Comparison of ENCODE assay signal across 23 cellular contexts in genomic region chr2:165539985-165540384, GRCh38.
A peak's percentile ranks its signal among the peaks of the same experiment; 100 is the strongest.
DNase-seq lines count a peak whose midpoint lies in the region; TF ChIP-seq lines count a peak whose summit lies in the region.
"Had no signal": no experiment of that assay in that cellular context is flagged by ENCODE, and none has a peak within 500 bp of the region (broad histone marks: within the 10 kb centered on the region; RNA-seq: fewer than 3 reads in every experiment).

No MANE protein-coding gene starts in this region.

- H3K4me3 ChIP-seq in PC-9, result no peak overlapping the region
- H3K4me3 ChIP-seq: lower lobe of right lung, transverse colon had no signal

- H3K27ac ChIP-seq in PC-9, result no peak overlapping the region
- H3K27ac ChIP-seq: lower lobe of right lung, RWPE1, transverse colon had no signal

- intact Hi-C loops in PC-9 (cut with micrococcal nuclease; ENCODE audit: unreplicated experiment) (no loop called here), CD14-positive monocyte (cut with micrococcal nuclease) (no loop called here)

- no peaks in the 10 kb centered on the region for H3K36me3 Mint-ChIP-seq in CD14-positive monocyte
- H3K36me3 Mint-ChIP-seq: CD4-positive, CD25-positive, alpha-beta regulatory T cell; IgD-negative memory B cell; natural killer cell had no signal

- no peak overlapping the region for H3K4me2 ChIP-seq in PC-9

- peaks cover 0 to 1% (median 0%) of the 10 kb centered on the region in 7 donors for H3K9me3 Mint-ChIP-seq in CD14-positive monocyte
- H3K9me3 Mint-ChIP-seq: H9, IgD-negative memory B cell, natural killer cell had no signal

- no peaks in the 10 kb centered on the region for H3K79me2 ChIP-seq in PC-9 (ENCODE audit: low read depth)

- no peaks in the 10 kb centered on the region for H3F3A ChIP-seq in PC-9 (ENCODE audit: insufficient read depth, low read depth)

- CTCF ChIA-PET in PC-9 (lab: Charles Lee), result no interaction called here

- BruUV-seq in PC-9 (replicated peaks; lab: Mats Ljungman, UMichigan), result no TSS peak

- no peaks in the 10 kb centered on the region for H3K4me1 ChIP-seq in PC-9 (replicated peaks; ENCODE audit: insufficient read depth)
- H3K4me1 ChIP-seq: lower lobe of right lung, transverse colon had no signal

- no peaks in the 10 kb centered on the region for H3K36me3 ChIP-seq in PC-9 (ENCODE audit: low read depth)
- H3K36me3 ChIP-seq: lower lobe of right lung, transverse colon had no signal

- H4K20me1 ChIP-seq in PC-9 (ENCODE audit: insufficient read depth), result no peaks in the 10 kb centered on the region

- TF ChIP-seq CTCF in PC-9 (conservative IDR thresholded peaks at IDR 0.05) (no peak), CD14-positive monocyte (IDR thresholded peaks at IDR 0.05) (no peak)

- no peak overlapping the region for H2AFZ ChIP-seq in PC-9

- no peak overlapping the region for H3K27ac Mint-ChIP-seq in CD14-positive monocyte
- H3K27ac Mint-ChIP-seq: CD4-positive, CD25-positive, alpha-beta regulatory T cell; H9; IgD-negative memory B cell; natural killer cell had no signal

- peaks cover 0 to 2% (median 1%) of the 10 kb centered on the region in 3 donors for H3K27me3 Mint-ChIP-seq in CD14-positive monocyte (ENCODE audit: low read depth in 3 of 3)
- H3K27me3 Mint-ChIP-seq: CD4-positive, CD25-positive, alpha-beta regulatory T cell; IgD-negative memory B cell had no signal

- DNase-seq in NCI-H146 treated with DMSO at 0.1 percent for 48 hours (lab: John Stamatoyannopoulos, UW; ENCODE audit: unreplicated experiment) (peak; percentile 17), NCI-H146 (lab: John Stamatoyannopoulos, UW) (no peak), NCI-H2029 treated with DMSO at 0.1 percent for 48 hours (lab: John Stamatoyannopoulos, UW) (peak; percentile 82), NCI-H748 treated with DMSO at 0.1 percent for 48 hours (lab: John Stamatoyannopoulos, UW) (peak; percentile 86), renal cortical epithelial cell (ENCODE audit: low read depth) (peak; percentile 9), PC-9 (no peak), CD14-positive monocyte (ENCODE audit: low spot score) (no peak)
- no peak for DNase-seq in activated effector memory CD4-positive, alpha-beta T cell treated with Interleukin-2 at 50 U/mL for 16 hours
- DNase-seq: 8988T; activated CD4-positive, alpha-beta T cell treated with anti-CD3 and anti-CD28 coated beads, Interleukin-2, amount 50 U/mL, for 4 hours; activated naive CD4-positive, alpha-beta T cell treated with anti-CD3 and anti-CD28 coated beads, Interleukin-2, amount 50 U/mL, for 16 hours; amniotic stem cell; CD4-positive, CD25-positive, alpha-beta regulatory T cell; H9; lower lobe of right lung; natural killer cell; NCI-H187; NCI-H526 treated with DMSO at 0.1 percent for 48 hours; stimulated activated CD4-positive, alpha-beta T cell treated with anti-CD3 and anti-CD28 coated beads, Interleukin-2, amount 100 ng/mL, for 48 hours; T-helper 1 cell; transverse colon had no signal

- H3K9me2 ChIP-seq in PC-9 (ENCODE audit: insufficient read depth), result no peaks in the 10 kb centered on the region

- no peaks in the 10 kb centered on the region for H3K9me3 ChIP-seq in PC-9 (ENCODE audit: insufficient read depth, low read depth)
- H3K9me3 ChIP-seq: lower lobe of right lung, transverse colon had no signal

- POLR2A ChIA-PET in PC-9 (lab: Charles Lee; ENCODE audit: unreplicated experiment), result no interaction called here

- H3K27me3 ChIP-seq in PC-9 (ENCODE audit: insufficient read depth, low read depth), result no peaks in the 10 kb centered on the region
- H3K27me3 ChIP-seq: transverse colon had no signal

- no peaks in the 10 kb centered on the region for H3K4me1 Mint-ChIP-seq in CD14-positive monocyte
- H3K4me1 Mint-ChIP-seq: CD4-positive, CD25-positive, alpha-beta regulatory T cell; natural killer cell had no signal

- no peak overlapping the region for H3K4me3 Mint-ChIP-seq in CD14-positive monocyte
- H3K4me3 Mint-ChIP-seq: CD4-positive, CD25-positive, alpha-beta regulatory T cell; H9; IgD-negative memory B cell; natural killer cell had no signal

Comparison
In these comparisons a context has a peak if more than half of its experiments do, and no peak if none do; other contexts are left out.
1. DNase-seq: peak in NCI-H146 treated with DMSO at 0.1 percent for 48 hours (single experiment), NCI-H2029 treated with DMSO at 0.1 percent for 48 hours (single experiment), NCI-H748 treated with DMSO at 0.1 percent for 48 hours (single experiment) and renal cortical epithelial cell (single experiment); none in NCI-H146 (single experiment), PC-9 (0 of 2), activated effector memory CD4-positive, alpha-beta T cell treated with Interleukin-2 at 50 U/mL for 16 hours (single experiment) and CD14-positive monocyte (single experiment).